ENCODE assay signal across 8 cellular contexts in genomic region chr10:114526497-114527238, GRCh38.
A peak's percentile ranks its signal among the peaks of the same experiment; 100 is the strongest.
DNase-seq lines count a peak whose midpoint lies in the region; ATAC-seq and TF ChIP-seq lines count a peak whose summit lies in the region.

No MANE protein-coding gene starts in this region.

- no peaks in the 10 kb centered on the region for H3K27me3 Mint-ChIP-seq in MCF 10A (ENCODE audit: insufficient read depth, unreplicated experiment)

- peak overlapping the region; percentile 99 for H3K27ac Mint-ChIP-seq in MCF 10A (ENCODE audit: low read depth, unreplicated experiment)

- no peak for TF ChIP-seq CTCF in GM13977 (IDR thresholded peaks at IDR 0.05; ENCODE audit: extremely low read depth, insufficient read depth, missing control alignments)
- no peak for TF ChIP-seq CTCF in MCF 10A (IDR thresholded peaks at IDR 0.05; ENCODE audit: unreplicated experiment)

- H3K4me3 Mint-ChIP-seq in MCF 10A (ENCODE audit: unreplicated experiment) = peak overlapping the region; percentile 96

- CTCF ChIA-PET in MCF 10A (lab: Yijun Ruan, JAX) = interaction anchor here (0.5 to 4.7 kb wide), 10 partner anchors 21 to 259 kb away, joined by 3 to 33 read pairs (median 4); no protein-coding TSS in a partner anchor

- intact Hi-C loops in MCF 10A (cut with micrococcal nuclease) = loop anchor here (1.0 kb wide), 1 partner anchor 55 kb away; no protein-coding TSS in a partner anchor

- TSS peak; percentile 69 for BruUV-seq in MCF 10A (replicated peaks; lab: Mats Ljungman, UMichigan)

- ATAC-seq in HG02759 (IDR thresholded peaks at IDR 0.05; ENCODE audit: unreplicated experiment) = peak; percentile 97

- POLR2A ChIA-PET in MCF 10A (lab: Yijun Ruan, JAX) = interaction anchor here (0.5 to 15.6 kb wide), 46 partner anchors 11 to 822 kb away, joined by 3 to 481 read pairs (median 4); partner anchors contain the start of genes CCDC186 and FHIP2A

- peaks cover 39% of the 10 kb centered on the region for H3K4me1 Mint-ChIP-seq in MCF 10A (ENCODE audit: insufficient read depth, unreplicated experiment)

- H3K36me3 Mint-ChIP-seq in MCF 10A (ENCODE audit: insufficient read depth, unreplicated experiment) = peaks cover 15% of the 10 kb centered on the region

- no peaks in the 10 kb centered on the region for H3K9me3 Mint-ChIP-seq in MCF 10A (ENCODE audit: unreplicated experiment)

- in situ Hi-C loops in GM13977 (cut with MboI; ENCODE audit: low pct_unique_long_range_greater_than_20kb, low sequenced_read_pairs, unreplicated experiment) = no loop called here

- peak; percentile 83 for DNase-seq in GM13977 (ENCODE audit: low spot score)
- DNase-seq in NCI-H1436 treated with DMSO at 0.1 percent for 48 hours (lab: John Stamatoyannopoulos, UW) = peak; percentile 48
- DNase-seq in T-helper 22 cell (ENCODE audit: low read depth) = peak; percentile 86
- DNase-seq in MCF 10A (ENCODE audit: unreplicated experiment) = peak; percentile 93
- peak; percentile 36 for DNase-seq in inferior parietal cortex (ENCODE audit: extremely low spot score)
- peak; percentile 76 for DNase-seq in stimulated activated CD4-positive, alpha-beta T cell treated with anti-CD3 and anti-CD28 coated beads, Interleukin-12 subunit alpha, Interleukin-12 subunit beta, amount 100 ng/mL, for 4 hours
- DNase-seq in mesenteric fat pad (ENCODE audit: low spot score) = no peak
